Comparison of ENCODE assay signal across 26 cellular contexts in the genomic region with DNA sequence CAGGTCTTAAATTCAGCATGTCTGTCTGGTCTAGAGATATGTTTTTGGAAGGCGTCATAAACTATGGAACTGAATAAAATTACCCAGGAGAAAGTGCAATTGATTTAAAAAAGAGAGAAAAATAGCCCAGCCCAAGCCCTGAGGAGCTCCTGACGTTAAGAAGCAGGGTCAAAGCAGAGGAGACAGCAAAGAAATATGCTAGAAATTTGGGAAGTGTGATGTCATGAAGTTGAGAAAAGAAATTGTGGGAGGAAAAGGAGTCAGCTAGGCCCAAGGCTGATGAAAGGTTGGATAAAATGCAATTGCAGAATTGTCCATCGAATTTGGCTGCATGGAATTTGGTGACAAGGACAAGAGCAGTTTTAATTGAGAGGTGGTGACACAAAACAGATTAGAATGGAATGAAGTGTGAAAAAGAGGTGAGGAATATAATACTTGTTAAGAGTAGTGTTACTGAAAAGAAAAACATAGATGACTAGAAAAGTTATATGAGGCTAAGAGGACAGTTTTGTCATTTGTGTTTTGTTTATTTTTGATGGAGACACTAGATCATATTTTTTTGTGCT.
DNase-seq lines count a peak whose midpoint lies in the region; ATAC-seq and TF ChIP-seq lines count a peak whose summit lies in the region.
"Had no signal": no experiment of that assay in that cellular context is flagged by ENCODE, and none has a peak within 500 bp of the region (broad histone marks: within the 10 kb centered on the region; RNA-seq: fewer than 3 reads in every experiment).

No MANE protein-coding gene starts in this region.

- POLR2A ChIA-PET in HCT116 (lab: Charles Lee), result no interaction called here

- CTCF ChIA-PET in HCT116 (lab: Charles Lee), result no interaction called here

- H2AFZ ChIP-seq in HCT116 (ENCODE audit: low read depth, low read length, poor library complexity, severe bottlenecking), result peak overlapping the region; percentile 25

- H3K27me3 ChIP-seq in HCT116 (ENCODE audit: insufficient read depth, low read length), result no peaks in the 10 kb centered on the region
- H3K27me3 ChIP-seq: cardiac muscle cell, ovary, tibial artery had no signal

- intact Hi-C loops in HCT116 (cut with micrococcal nuclease) (no loop called here), left ventricle myocardium superior (cut with micrococcal nuclease) (no loop called here)

- BruUV-seq in HCT116 (replicated peaks; lab: Mats Ljungman, UMichigan), result no TSS peak

- TF ChIP-seq CTCF in AG10803 (conservative IDR thresholded peaks at IDR 0.05; ENCODE audit: low read length) (no peak), HCT116 (IDR thresholded peaks at IDR 0.05 in 2 of 3, conservative IDR thresholded peaks at IDR 0.05 in 1 of 3; ENCODE audit: borderline replicate concordance in 1 of 3, insufficient read depth in 1 of 3, low read depth in 2 of 3, low read length in 2 of 3) (no peak)

- ATAC-seq in HCT116 (no peak), left ventricle myocardium superior (peak; percentile 50), HG03159 (IDR thresholded peaks at IDR 0.05; ENCODE audit: unreplicated experiment) (no peak)
- ATAC-seq: activated CD8-positive, alpha-beta T cell treated with anti-CD3 and anti-CD28 coated beads, Interleukin-2, amount 10 ng/mL, durations not matched to agents 7 days and 5 days; activated T-helper 17 cell treated with anti-CD3 and anti-CD28 coated beads, Interleukin-2, amount 50 U/mL, for 72 hours; left colon had no signal

- H4K20me1 ChIP-seq in HCT116 (ENCODE audit: insufficient read depth), result no peaks in the 10 kb centered on the region

- H3K4me2 ChIP-seq in HCT116 (ENCODE audit: low read length), result no peak overlapping the region

- H3K9me3 ChIP-seq in HCT116 (ENCODE audit: control insufficient read depth in 1 of 2, insufficient read depth in 1 of 2, low read depth in 1 of 2, low read length in 2 of 2), result no peaks in the 10 kb centered on the region
- H3K9me3 ChIP-seq: ovary, tibial artery had no signal

- H3K9me2 ChIP-seq in HCT116 (ENCODE audit: insufficient read depth), result no peaks in the 10 kb centered on the region

- no peaks in the 10 kb centered on the region for H3K36me3 ChIP-seq in HCT116 (ENCODE audit: control insufficient read depth in 1 of 2, insufficient read depth in 2 of 2, low read length in 2 of 2)
- H3K36me3 ChIP-seq: cardiac muscle cell, ovary had no signal

- peak; percentile 40 for DNase-seq in AG10803 (ENCODE audit: low read depth)
- DNase-seq in HCT116 (ENCODE audit: low read depth, low spot score), result no peak
- no peak for DNase-seq in left ventricle myocardium superior
- no peak for DNase-seq in NCI-H2107 (lab: John Stamatoyannopoulos, UW)
- no peak for DNase-seq in nucleus accumbens (lab: John Stamatoyannopoulos, UW)
- no peak for DNase-seq in activated CD4-positive, CD25-positive, alpha-beta regulatory T cell (lab: John Stamatoyannopoulos, UW)
- DNase-seq: activated CD4-positive, alpha-beta T cell treated with anti-CD3 and anti-CD28 coated beads for 4 hours; activated CD8-positive, alpha-beta T cell treated with anti-CD3 and anti-CD28 coated beads, Interleukin-2, amount 10 ng/mL, durations not matched to agents 7 days and 5 days; CD8-positive, alpha-beta memory T cell; DMS 273 treated with DMSO at 0.1 percent for 48 hours; endodermal cell; H7; left colon; mesenchymal stem cell; NCI-H146; NCI-H446 treated with DMSO at 0.1 percent for 48 hours; NCI-H774; ovary; retina; stimulated activated CD4-positive, alpha-beta T cell treated with anti-CD3 and anti-CD28 coated beads, Interleukin-1b, Interleukin-23, amount 100 ng/mL, for 48 hours; SW 1271; tibial artery had no signal

- no peak overlapping the region for H3K9ac ChIP-seq in HCT116 (ENCODE audit: low read length)

- RAD21 ChIA-PET in HCT116 (lab: Charles Lee; ENCODE audit: low non-redundant PET in 1 of 2, low total read pairs in 2 of 2, uncharacterized antibody in 2 of 2, unreplicated experiment in 2 of 2), result no interaction called here

- no peak overlapping the region for H3K27ac ChIP-seq in HCT116 (ENCODE audit: low read depth, low read length)
- H3K27ac ChIP-seq in cingulate gyrus (ENCODE audit: low read depth, low read length), result peak overlapping the region; percentile 13
- H3K27ac ChIP-seq: cardiac muscle cell, ovary, tibial artery had no signal

- TF ChIP-seq RAD21 in HCT116 (IDR thresholded peaks at IDR 0.05; ENCODE audit: low read depth), result no peak

- no peaks in the 10 kb centered on the region for H3K4me1 ChIP-seq in HCT116 (ENCODE audit: control insufficient read depth in 1 of 2, insufficient read depth in 2 of 2, low read length in 2 of 2)
- H3K4me1 ChIP-seq: tibial artery had no signal

- H3K79me2 ChIP-seq in HCT116 (ENCODE audit: insufficient read depth, low read length), result no peaks in the 10 kb centered on the region

- no peak overlapping the region for H3K4me3 ChIP-seq in AG10803 (ENCODE audit: low read length)
- H3K4me3 ChIP-seq in HCT116 (replicated peaks in 1 of 2; ENCODE audit: low read depth in 1 of 2, low read length in 2 of 2), result no peak overlapping the region
- H3K4me3 ChIP-seq: cardiac muscle cell, ovary, tibial artery had no signal

- no peak for TF ChIP-seq POLR2A in HCT116 (IDR thresholded peaks at IDR 0.05; ENCODE audit: borderline replicate concordance, extremely low read depth, insufficient read depth, insufficient read length)

TF ChIP-seq in HCT116, 20 proteins besides CTCF, POLR2A, EP300 and RAD21:
- TF ChIP-seq JUND (IDR thresholded peaks at IDR 0.05), result no peak
- TF ChIP-seq, protein P1, sequence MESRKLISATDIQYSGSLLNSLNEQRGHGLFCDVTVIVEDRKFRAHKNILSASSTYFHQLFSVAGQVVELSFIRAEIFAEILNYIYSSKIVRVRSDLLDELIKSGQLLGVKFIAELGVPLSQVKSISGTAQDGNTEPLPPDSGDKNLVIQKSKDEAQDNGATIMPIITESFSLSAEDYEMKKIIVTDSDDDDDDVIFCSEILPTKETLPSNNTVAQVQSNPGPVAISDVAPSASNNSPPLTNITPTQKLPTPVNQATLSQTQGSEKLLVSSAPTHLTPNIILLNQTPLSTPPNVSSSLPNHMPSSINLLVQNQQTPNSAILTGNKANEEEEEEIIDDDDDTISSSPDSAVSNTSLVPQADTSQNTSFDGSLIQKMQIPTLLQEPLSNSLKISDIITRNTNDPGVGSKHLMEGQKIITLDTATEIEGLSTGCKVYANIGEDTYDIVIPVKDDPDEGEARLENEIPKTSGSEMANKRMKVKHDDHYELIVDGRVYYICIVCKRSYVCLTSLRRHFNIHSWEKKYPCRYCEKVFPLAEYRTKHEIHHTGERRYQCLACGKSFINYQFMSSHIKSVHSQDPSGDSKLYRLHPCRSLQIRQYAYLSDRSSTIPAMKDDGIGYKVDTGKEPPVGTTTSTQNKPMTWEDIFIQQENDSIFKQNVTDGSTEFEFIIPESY (IDR thresholded peaks at IDR 0.05; ENCODE audit: extremely low read depth, insufficient replicate concordance, low read length), result no peak
- TF ChIP-seq CEBPB (IDR thresholded peaks at IDR 0.05; ENCODE audit: low read depth), result no peak
- TF ChIP-seq SP1 (IDR thresholded peaks at IDR 0.05; ENCODE audit: low read depth), result no peak
- no peak for TF ChIP-seq CBX3 (IDR thresholded peaks at IDR 0.05; ENCODE audit: low read depth)
- TF ChIP-seq FOSL1 (IDR thresholded peaks at IDR 0.05; ENCODE audit: low read depth), result no peak
- TF ChIP-seq, protein P2, sequence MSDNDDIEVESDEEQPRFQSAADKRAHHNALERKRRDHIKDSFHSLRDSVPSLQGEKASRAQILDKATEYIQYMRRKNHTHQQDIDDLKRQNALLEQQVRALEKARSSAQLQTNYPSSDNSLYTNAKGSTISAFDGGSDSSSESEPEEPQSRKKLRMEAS (IDR thresholded peaks at IDR 0.05), result no peak
- no peak for TF ChIP-seq EZH2 (IDR thresholded peaks at IDR 0.05)
- TF ChIP-seq ELF1 (IDR thresholded peaks at IDR 0.05; ENCODE audit: borderline replicate concordance, low read depth), result no peak
- TF ChIP-seq ZNF274 (IDR thresholded peaks at IDR 0.05; ENCODE audit: low read depth, low read length), result no peak
